ENCODE assay signal across 24 cellular contexts in genomic region chr11:111093061-111093460, GRCh38.
DNase-seq lines count a peak whose midpoint lies in the region; ATAC-seq and TF ChIP-seq lines count a peak whose summit lies in the region.
"Had no signal": no experiment of that assay in that cellular context is flagged by ENCODE, and none has a peak within 500 bp of the region (broad histone marks: within the 10 kb centered on the region; RNA-seq: fewer than 3 reads in every experiment).

No MANE protein-coding gene starts in this region.

- TF ChIP-seq POLR2A in uterus (IDR thresholded peaks at IDR 0.05) = no peak

- no peaks in the 10 kb centered on the region for H3K27me3 ChIP-seq in uterus
- H3K27me3 ChIP-seq: BLaER1 treated with 17β-estradiol and CSF1 and Interleukin-3, amounts not matched to agents 10 nM and 100 nM; Peyer's patch had no signal

- H3K36me3 Mint-ChIP-seq in activated naive CD8-positive, alpha-beta T cell treated with anti-CD3 and anti-CD28 coated beads for 36 hours = no peaks in the 10 kb centered on the region
- H3K36me3 Mint-ChIP-seq: CD4-positive, alpha-beta memory T cell had no signal

- no peak overlapping the region for H3K4me3 Mint-ChIP-seq in activated naive CD8-positive, alpha-beta T cell treated with anti-CD3 and anti-CD28 coated beads for 36 hours
- H3K4me3 Mint-ChIP-seq: CD4-positive, alpha-beta memory T cell had no signal

- peak; percentile 8 for DNase-seq in DMS53 (lab: John Stamatoyannopoulos, UW)
- no peak for DNase-seq in DMS53 treated with DMSO at 0.1 percent for 48 hours (lab: John Stamatoyannopoulos, UW; ENCODE audit: unreplicated experiment)
- DNase-seq in activated naive CD8-positive, alpha-beta T cell treated with anti-CD3 and anti-CD28 coated beads for 36 hours = no peak
- no peak for DNase-seq in hippocampal formation (lab: John Stamatoyannopoulos, UW)
- DNase-seq in uterus = no peak
- no peak for DNase-seq in NCI-H1105 treated with DMSO at 0.1 percent for 48 hours (lab: John Stamatoyannopoulos, UW)
- DNase-seq: ACHN; Caco-2; CD4-positive, alpha-beta memory T cell; EL; GM23248; Kasumi-1; NCI-H1436; NCI-H187 treated with DMSO at 0.1 percent for 48 hours; NCI-H2107; NCI-H446 treated with DMSO at 0.1 percent for 48 hours; NCI-H69; Peyer's patch had no signal

- H3K4me1 ChIP-seq in uterus = no peaks in the 10 kb centered on the region
- H3K4me1 ChIP-seq: BLaER1 treated with 17β-estradiol and CSF1 and Interleukin-3, amounts not matched to agents 10 nM and 100 nM; Caco-2; HAP-1; Peyer's patch had no signal

- no peaks in the 10 kb centered on the region for H3K36me3 ChIP-seq in uterus
- H3K36me3 ChIP-seq: BLaER1 treated with 17β-estradiol and CSF1 and Interleukin-3, amounts not matched to agents 10 nM and 100 nM; HAP-1; Peyer's patch had no signal

- no peak overlapping the region for H3K4me3 ChIP-seq in uterus
- H3K4me3 ChIP-seq: BLaER1 treated with 17β-estradiol and CSF1 and Interleukin-3, amounts not matched to agents 10 nM and 100 nM; GM23248; HAP-1; Peyer's patch had no signal

- no peaks in the 10 kb centered on the region for H3K9me3 Mint-ChIP-seq in activated naive CD8-positive, alpha-beta T cell treated with anti-CD3 and anti-CD28 coated beads for 36 hours

- no peak overlapping the region for H3K27ac Mint-ChIP-seq in activated naive CD8-positive, alpha-beta T cell treated with anti-CD3 and anti-CD28 coated beads for 36 hours
- H3K27ac Mint-ChIP-seq: CD4-positive, alpha-beta memory T cell had no signal

- peaks cover 5% of the 10 kb centered on the region for H3K4me1 Mint-ChIP-seq in activated naive CD8-positive, alpha-beta T cell treated with anti-CD3 and anti-CD28 coated beads for 36 hours

- ATAC-seq in GM19351 (IDR thresholded peaks at IDR 0.05; ENCODE audit: unreplicated experiment) (peak; percentile 56), HG03520 (IDR thresholded peaks at IDR 0.05; ENCODE audit: unreplicated experiment) (peak; percentile 45)
- ATAC-seq: SK-N-SH treated with all-trans-retinoic acid at 6 μM for 48 hours had no signal

- intact Hi-C loops in uterus (cut with DNase I; ENCODE audit: low total_unique reads) = no loop called here

- no peaks in the 10 kb centered on the region for H3K9me3 ChIP-seq in uterus
- H3K9me3 ChIP-seq: Caco-2, HAP-1, Peyer's patch had no signal

- no peak overlapping the region for H3K27ac ChIP-seq in uterus
- H3K27ac ChIP-seq: 22Rv1; BLaER1 treated with 17β-estradiol and CSF1 and Interleukin-3, amounts not matched to agents 10 nM and 100 nM; GM23248; Peyer's patch had no signal

- H3K27me3 Mint-ChIP-seq in activated naive CD8-positive, alpha-beta T cell treated with anti-CD3 and anti-CD28 coated beads for 36 hours = peaks cover 15% of the 10 kb centered on the region

- no peak for TF ChIP-seq CTCF in uterus (IDR thresholded peaks at IDR 0.05)
